In the genomic region with DNA sequence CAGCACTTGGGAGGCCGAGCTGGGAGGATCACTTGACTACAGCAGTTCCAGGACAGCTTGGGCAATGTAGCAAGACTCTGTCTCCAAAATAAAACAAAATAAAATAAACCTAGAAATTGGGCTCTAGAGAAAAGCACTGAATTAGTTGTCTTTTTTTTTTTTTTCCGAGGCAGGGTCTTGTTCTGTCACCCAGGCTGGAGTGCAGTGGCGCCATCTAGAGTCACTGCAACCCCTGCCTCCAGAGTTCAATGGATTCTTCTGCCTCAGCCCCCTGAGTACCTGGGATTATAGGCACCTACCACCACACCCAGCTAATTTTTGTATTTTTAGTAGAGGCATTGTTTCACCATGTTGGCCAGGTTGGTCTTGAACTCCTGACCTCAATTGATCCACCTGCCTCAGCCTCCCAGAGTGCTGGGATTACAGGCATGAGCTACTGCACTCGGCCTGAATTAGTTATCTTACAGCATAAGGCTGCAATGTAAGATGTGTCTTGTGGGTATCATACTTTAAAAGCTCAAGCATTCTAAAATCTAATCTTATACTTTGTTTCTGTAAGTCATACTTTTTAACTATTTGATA, we compare ENCODE assay signal across 8 cellular contexts. TPM values are rescaled to one million over a fixed set of nuclear protein-coding genes. Genes with fewer than 3 reads are reported as not detected.
DNase-seq lines count a peak whose midpoint lies in the region; ATAC-seq, FAIRE-seq and TF ChIP-seq lines count a peak whose summit lies in the region.

No MANE protein-coding gene starts in this region.

- H3K36me3 ChIP-seq in astrocyte (ENCODE audit: insufficient read depth, low read length): no peaks in the 10 kb centered on the region
- no peaks in the 10 kb centered on the region for H3K36me3 ChIP-seq in right lobe of liver

- FAIRE-seq in GM12891 (lab: Jason Lieb, UNC) (peak; percentile 47), astrocyte (lab: Jason Lieb, UNC) (no peak)

- peak; percentile 44 for TF ChIP-seq CTCF in astrocyte (IDR thresholded peaks at IDR 0.05; ENCODE audit: insufficient read depth, low read depth, low read length)
- peak; percentile 29 to 57 (median 50) for TF ChIP-seq CTCF in right lobe of liver (IDR thresholded peaks at IDR 0.05)

- intact Hi-C loops in right lobe of liver (cut with DNase I): no loop called here

- H3K79me2 ChIP-seq in astrocyte (ENCODE audit: insufficient read depth, low read length): no peaks in the 10 kb centered on the region

- no peaks in the 10 kb centered on the region for H3K9me3 Mint-ChIP-seq in astrocyte (ENCODE audit: unreplicated experiment)

- H3K4me3 ChIP-seq in astrocyte (ENCODE audit: insufficient read depth, low read depth, low read length) (no peak overlapping the region), right lobe of liver (no peak overlapping the region)

- no peaks in the 10 kb centered on the region for H4K20me1 ChIP-seq in astrocyte (ENCODE audit: insufficient read depth, low read length)

- H3K36me3 Mint-ChIP-seq in astrocyte (ENCODE audit: low read depth, unreplicated experiment): no peaks in the 10 kb centered on the region

- H3K27ac ChIP-seq in astrocyte (ENCODE audit: low read depth, low read length) (no peak overlapping the region), right lobe of liver (no peak overlapping the region)

- H3K9me3 ChIP-seq in astrocyte (ENCODE audit: insufficient read depth, low read depth, low read length) (no peaks in the 10 kb centered on the region), right lobe of liver (no peaks in the 10 kb centered on the region)

- peak in 2 of 4 donors; percentile 41 to 62 for ATAC-seq in right lobe of liver
- no peak for ATAC-seq in HG03432 (IDR thresholded peaks at IDR 0.05; ENCODE audit: unreplicated experiment)

- H3K4me3 Mint-ChIP-seq in astrocyte (ENCODE audit: unreplicated experiment): no peak overlapping the region

- H3K4me1 ChIP-seq in astrocyte (ENCODE audit: insufficient read depth, low read length) (no peaks in the 10 kb centered on the region), right lobe of liver (no peaks in the 10 kb centered on the region)

- H2AFZ ChIP-seq in astrocyte (ENCODE audit: low read depth, low read length): no peak overlapping the region

- H3K4me2 ChIP-seq in astrocyte (ENCODE audit: low read length): no peak overlapping the region

- H3K4me1 Mint-ChIP-seq in astrocyte (ENCODE audit: low read depth, unreplicated experiment): no peaks in the 10 kb centered on the region

- 51% methylated on average over 4 of the region's 4 CpGs for WGBS in right lobe of liver (ENCODE audit: insufficient coverage, low coverage, low lambda C conversion rate, missing lambda C conversion rate)

- H3K27ac Mint-ChIP-seq in astrocyte (ENCODE audit: unreplicated experiment): no peak overlapping the region

- no peak for DNase-seq in GM12891 (ENCODE audit: insufficient read length, low spot score)
- peak; percentile 21 for DNase-seq in RPMI7951 (ENCODE audit: low read depth)
- DNase-seq in astrocyte (ENCODE audit: low read depth): no peak
- no peak for DNase-seq in right lobe of liver
- no peak for DNase-seq in NCI-H2029 treated with DMSO at 0.1 percent for 48 hours (lab: John Stamatoyannopoulos, UW)
- DNase-seq in NCI-H774 (lab: John Stamatoyannopoulos, UW): no peak
- no peak for DNase-seq in dedifferentiated amniotic fluid mesenchymal stem cell (ENCODE audit: extremely low spot score)

- H3K9ac ChIP-seq in astrocyte (ENCODE audit: low read length): no peak overlapping the region

- peaks cover 42% of the 10 kb centered on the region for H3K27me3 Mint-ChIP-seq in astrocyte (ENCODE audit: low read depth, unreplicated experiment)

- H3K27me3 ChIP-seq in astrocyte (ENCODE audit: insufficient read depth, low read length): peaks cover 3% of the 10 kb centered on the region
- no peaks in the 10 kb centered on the region for H3K27me3 ChIP-seq in right lobe of liver

- TF ChIP-seq POLR2A in GM12891 (IDR thresholded peaks at IDR 0.05; ENCODE audit: low read depth, low read length) (no peak), right lobe of liver (IDR thresholded peaks at IDR 0.05) (no peak)

TF ChIP-seq in GM12891, 5 proteins besides CTCF, POLR2A, EP300 and RAD21:
- TF ChIP-seq POLR2AphosphoS5 (IDR thresholded peaks at IDR 0.05; ENCODE audit: low read depth, low read length) (no peak), POU2F2 (IDR thresholded peaks at IDR 0.05; ENCODE audit: low read depth, low read length) (no peak), PAX5 (IDR thresholded peaks at IDR 0.05; ENCODE audit: insufficient read depth, low read length, severe bottlenecking) (no peak), SPI1 (IDR thresholded peaks at IDR 0.05; ENCODE audit: low read depth, low read length) (no peak), TAF1 (IDR thresholded peaks at IDR 0.05; ENCODE audit: low read depth, low read length) (no peak)

RNA-seq across cellular contexts. Expression of gene MEIG1, which starts 12.8 kb away (rescaled TPM):
- 0.65 TPM for polyA plus RNA-seq in GM12891 (2012; ENCODE audit: low read depth, missing spikeins)
- total RNA-seq in RPMI7951 (2014; rRNA removed; shearing (Covaris generic)): 1.3 TPM in 1 of 2 replicates, not detected in the other
- total RNA-seq in astrocyte (0.43 and 0.53 TPM in 2 replicates), right lobe of liver (under 1 TPM in 1 of 6 experiments, not detected in 5; 0.51 TPM)

RNA-seq across cellular contexts. Expression of gene DCLRE1C, which starts 18.1 kb away (rescaled TPM):
- polyA plus RNA-seq in GM12891 (2012; ENCODE audit: low read depth, missing spikeins): 10.5 TPM
- 19.9 and 22.9 TPM in 2 replicates for total RNA-seq in RPMI7951 (2014; rRNA removed; shearing (Covaris generic))
- 8.5 and 10.1 TPM in 2 replicates for total RNA-seq in astrocyte
- 1 to 10 TPM; 1.7 to 5.0 (median 3.0) TPM for total RNA-seq in right lobe of liver
